7 cellular contexts compared by ENCODE assay signal in the genomic region with DNA sequence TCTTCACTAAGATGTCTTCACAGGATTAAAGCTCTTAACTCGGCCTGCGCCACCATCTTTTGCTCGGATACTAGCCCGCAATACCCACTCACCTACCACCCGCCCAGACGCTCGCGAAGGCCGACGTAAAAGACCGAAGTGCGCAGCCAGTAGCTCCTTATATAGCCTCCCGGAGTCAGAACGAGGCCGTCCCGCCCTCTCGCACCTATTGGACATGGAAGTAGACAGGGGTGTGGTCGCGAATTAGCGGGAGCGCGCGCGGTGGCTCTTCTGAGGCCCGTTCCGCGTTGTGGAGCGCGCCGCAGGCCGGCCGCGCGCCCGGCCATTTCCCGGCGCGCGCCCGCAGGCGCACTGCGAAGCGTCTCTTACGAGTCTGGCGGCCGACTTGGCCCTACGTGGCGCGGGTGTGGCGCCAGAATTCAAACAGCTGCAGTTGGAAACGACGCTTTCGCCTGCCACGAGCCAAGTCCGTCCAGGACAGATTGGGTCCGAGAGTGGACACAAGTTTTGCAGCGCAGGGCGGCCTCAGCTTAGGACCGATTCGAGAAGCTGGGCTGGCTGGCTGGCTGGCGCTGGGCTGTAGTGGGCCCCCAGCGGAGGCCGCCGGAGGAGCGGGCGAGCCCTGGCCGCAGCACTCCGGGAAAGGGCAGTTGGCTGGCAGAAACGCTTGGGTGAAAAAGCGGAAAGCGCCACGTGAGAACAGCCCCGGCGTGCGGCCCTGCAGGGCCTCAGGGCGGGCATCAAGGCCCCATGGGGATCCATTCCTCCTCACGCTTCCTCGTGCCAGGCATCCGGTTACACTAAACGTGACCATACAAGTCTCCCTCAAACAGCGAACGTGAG.
DNase-seq lines count a peak whose midpoint lies in the region; ATAC-seq, FAIRE-seq and TF ChIP-seq lines count a peak whose summit lies in the region.

No MANE protein-coding gene starts in this region.

- peak; percentile 85 for ATAC-seq in HG02973 (IDR thresholded peaks at IDR 0.05; ENCODE audit: unreplicated experiment)

- DNase-seq in GM18507 (ENCODE audit: extremely low spot score, insufficient read length, low read depth), result peak; percentile 82
- peak; percentile 90 to 93 for DNase-seq in NCI-H1930 (lab: John Stamatoyannopoulos, UW)
- DNase-seq in T-helper 22 cell (ENCODE audit: low read depth), result peak; percentile 96
- DNase-seq in astrocyte of the hippocampus (ENCODE audit: low read depth, low spot score), result peak; percentile 100
- DNase-seq in hippocampal formation (lab: John Stamatoyannopoulos, UW), result peak; percentile 96 to 99
- peak; percentile 93 for DNase-seq in retinal pigment epithelial cell (ENCODE audit: low read depth)

- H3K4me3 ChIP-seq in retinal pigment epithelial cell (ENCODE audit: low read length), result peak overlapping the region; percentile 76

- peak; percentile 95 for FAIRE-seq in GM18507 (lab: Jason Lieb, UNC)

- no peak for TF ChIP-seq CTCF in retinal pigment epithelial cell (conservative IDR thresholded peaks at IDR 0.05; ENCODE audit: low read depth, low read length)

Comparison
In these comparisons a context has a peak if more than half of its experiments do, and no peak if none do; other contexts are left out.
1. Peak in every context shown above with its lines: DNase-seq, ATAC-seq and H3K4me3 ChIP-seq.